Comparison of ENCODE assay signal across 1 cellular context in the genomic region with DNA sequence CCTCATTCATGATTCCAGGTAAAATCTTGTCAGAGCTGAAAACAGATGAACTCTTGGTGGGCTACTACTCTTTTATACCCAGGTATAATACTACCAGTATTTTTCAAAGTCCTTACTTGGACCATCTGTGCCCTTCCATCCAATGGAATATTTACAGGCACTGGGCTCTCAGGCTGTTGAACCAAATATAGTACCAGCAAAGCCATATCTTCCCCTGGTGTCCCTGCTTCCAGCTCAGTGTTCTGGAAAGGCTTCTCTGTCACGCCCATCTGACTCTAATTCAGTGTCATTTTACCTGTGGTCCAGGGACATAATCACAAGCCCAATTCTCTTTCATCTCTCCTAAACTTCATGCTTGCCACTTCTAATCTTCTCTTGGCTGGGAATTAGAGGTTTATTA.
TF ChIP-seq lines count a peak whose summit lies in the region.

No MANE protein-coding gene starts in this region.

TF ChIP-seq in IMR-90, 13 proteins besides CTCF, POLR2A, EP300 and RAD21 (continued from another document):
- TF ChIP-seq CEBPB (IDR thresholded peaks at IDR 0.05; ENCODE audit: low read depth, low read length), result no peak
- TF ChIP-seq, protein P1, sequence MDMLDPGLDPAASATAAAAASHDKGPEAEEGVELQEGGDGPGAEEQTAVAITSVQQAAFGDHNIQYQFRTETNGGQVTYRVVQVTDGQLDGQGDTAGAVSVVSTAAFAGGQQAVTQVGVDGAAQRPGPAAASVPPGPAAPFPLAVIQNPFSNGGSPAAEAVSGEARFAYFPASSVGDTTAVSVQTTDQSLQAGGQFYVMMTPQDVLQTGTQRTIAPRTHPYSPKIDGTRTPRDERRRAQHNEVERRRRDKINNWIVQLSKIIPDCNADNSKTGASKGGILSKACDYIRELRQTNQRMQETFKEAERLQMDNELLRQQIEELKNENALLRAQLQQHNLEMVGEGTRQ (IDR thresholded peaks at IDR 0.05; ENCODE audit: low read depth, low read length), result no peak
- TF ChIP-seq NFE2L2 (IDR thresholded peaks at IDR 0.05; ENCODE audit: low read depth, low read length), result no peak
- TF ChIP-seq CHD1 (IDR thresholded peaks at IDR 0.05; ENCODE audit: low read depth, low read length), result no peak
- TF ChIP-seq FOS (IDR thresholded peaks at IDR 0.05; ENCODE audit: low read depth, low read length), result no peak
- no peak for TF ChIP-seq SMC3 (IDR thresholded peaks at IDR 0.05; ENCODE audit: low read depth, low read length)
- no peak for TF ChIP-seq RCOR1 (IDR thresholded peaks at IDR 0.05; ENCODE audit: insufficient replicate concordance, low read length)
- no peak for TF ChIP-seq RFX5 (IDR thresholded peaks at IDR 0.05; ENCODE audit: low read depth, low read length)
- TF ChIP-seq, protein P2, sequence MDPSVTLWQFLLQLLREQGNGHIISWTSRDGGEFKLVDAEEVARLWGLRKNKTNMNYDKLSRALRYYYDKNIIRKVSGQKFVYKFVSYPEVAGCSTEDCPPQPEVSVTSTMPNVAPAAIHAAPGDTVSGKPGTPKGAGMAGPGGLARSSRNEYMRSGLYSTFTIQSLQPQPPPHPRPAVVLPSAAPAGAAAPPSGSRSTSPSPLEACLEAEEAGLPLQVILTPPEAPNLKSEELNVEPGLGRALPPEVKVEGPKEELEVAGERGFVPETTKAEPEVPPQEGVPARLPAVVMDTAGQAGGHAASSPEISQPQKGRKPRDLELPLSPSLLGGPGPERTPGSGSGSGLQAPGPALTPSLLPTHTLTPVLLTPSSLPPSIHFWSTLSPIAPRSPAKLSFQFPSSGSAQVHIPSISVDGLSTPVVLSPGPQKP (IDR thresholded peaks at IDR 0.05; ENCODE audit: borderline replicate concordance, low read depth, low read length), result no peak
TF ChIP-seq in IMR-90: peak in this region for 0.
